ENCODE assay signal across 18 cellular contexts in genomic region chr7:132825932-132826480, GRCh38.
"Had no signal": no experiment of that assay in that cellular context is flagged by ENCODE, and none has a peak within 500 bp of the region (broad histone marks: within the 10 kb centered on the region; RNA-seq: fewer than 3 reads in every experiment).

No MANE protein-coding gene starts in this region.

- H3K27me3 Mint-ChIP-seq: activated B cell treated with CpG ODN at 0.5 μM for 24 hours; activated CD4-positive, alpha-beta T cell treated with anti-CD3 and anti-CD28 coated beads, Interleukin-2, amount 10 ng/mL, durations not matched to agents 24 days and 14 days had no signal

- H3K4me3 ChIP-seq: adrenal gland, heart left ventricle, left ventricle myocardium inferior had no signal

- H3K4me1 ChIP-seq: adrenal gland had no signal

- H3K4me3 Mint-ChIP-seq: activated B cell treated with CpG ODN at 0.5 μM for 24 hours; activated CD4-positive, alpha-beta T cell treated with anti-CD3 and anti-CD28 coated beads, Interleukin-2, amount 10 ng/mL, durations not matched to agents 24 days and 14 days; endodermal cell; nephron progenitor cell had no signal

- H3K4me1 Mint-ChIP-seq: activated B cell treated with CpG ODN at 0.5 μM for 24 hours, nephron progenitor cell had no signal

- ATAC-seq: stimulated activated naive CD8-positive, alpha-beta T cell treated with anti-CD3 and anti-CD28 coated beads, Interleukin-15, Interleukin-2, amounts not matched to agents 100 U/mL and 50 U/mL, for 24 hours had no signal

- DNase-seq: activated B cell treated with CpG ODN at 0.5 μM for 24 hours; activated CD8-positive, alpha-beta memory T cell treated with anti-CD3 and anti-CD28 coated beads for 24 hours; activated naive CD4-positive, alpha-beta T cell treated with anti-CD3 and anti-CD28 coated beads, Interleukin-2, amount 50 U/mL, for 16 hours; adrenal gland; brain microvascular endothelial cell; cerebellar nuclear complex; dermis blood vessel endothelial cell; endodermal cell; erythroblast; heart left ventricle; left ventricle myocardium inferior; mesendoderm; nephron progenitor cell; stimulated activated CD4-positive, alpha-beta T cell treated with anti-CD3 and anti-CD28 coated beads, Interleukin-4, amount 100 ng/mL, for 1 hour; stimulated activated CD8-positive, alpha-beta memory T cell treated with anti-CD3 and anti-CD28 coated beads, Interleukin-4, amount 100 ng/mL, for 48 hours; stimulated activated naive CD8-positive, alpha-beta T cell treated with anti-CD3 and anti-CD28 coated beads, Interleukin-15, Interleukin-2, amounts not matched to agents 100 U/mL and 50 U/mL, for 24 hours had no signal

- H3K27ac ChIP-seq: adrenal gland, brain microvascular endothelial cell, heart left ventricle, left ventricle myocardium inferior had no signal

- H3K9me3 Mint-ChIP-seq: activated B cell treated with CpG ODN at 0.5 μM for 24 hours; activated T-helper 2 cell treated with anti-CD3 and anti-CD28 coated beads, Interferon-gamma antibody, Interleukin-2, Interleukin-4, amounts not matched to agents 10 μg/mL and 5 μg/mL and 100 μg/mL, durations not matched to agents 14 hours and 24 hours and 36 hours; endodermal cell; nephron progenitor cell had no signal

- H3K36me3 ChIP-seq: adrenal gland, brain microvascular endothelial cell, heart left ventricle, left ventricle myocardium inferior had no signal

- H3K27me3 ChIP-seq: adrenal gland, brain microvascular endothelial cell, heart left ventricle had no signal

- H3K9me3 ChIP-seq: adrenal gland, heart left ventricle, left ventricle myocardium inferior had no signal

- H3K27ac Mint-ChIP-seq: activated B cell treated with CpG ODN at 0.5 μM for 24 hours; activated CD4-positive, alpha-beta T cell treated with anti-CD3 and anti-CD28 coated beads, Interleukin-2, amount 10 ng/mL, durations not matched to agents 24 days and 14 days; activated T-helper 2 cell treated with anti-CD3 and anti-CD28 coated beads, Interferon-gamma antibody, Interleukin-2, Interleukin-4, amounts not matched to agents 10 μg/mL and 5 μg/mL and 100 μg/mL, durations not matched to agents 14 hours and 24 hours and 36 hours; endodermal cell; nephron progenitor cell had no signal
